11 cellular contexts compared by ENCODE assay signal in the genomic region with DNA sequence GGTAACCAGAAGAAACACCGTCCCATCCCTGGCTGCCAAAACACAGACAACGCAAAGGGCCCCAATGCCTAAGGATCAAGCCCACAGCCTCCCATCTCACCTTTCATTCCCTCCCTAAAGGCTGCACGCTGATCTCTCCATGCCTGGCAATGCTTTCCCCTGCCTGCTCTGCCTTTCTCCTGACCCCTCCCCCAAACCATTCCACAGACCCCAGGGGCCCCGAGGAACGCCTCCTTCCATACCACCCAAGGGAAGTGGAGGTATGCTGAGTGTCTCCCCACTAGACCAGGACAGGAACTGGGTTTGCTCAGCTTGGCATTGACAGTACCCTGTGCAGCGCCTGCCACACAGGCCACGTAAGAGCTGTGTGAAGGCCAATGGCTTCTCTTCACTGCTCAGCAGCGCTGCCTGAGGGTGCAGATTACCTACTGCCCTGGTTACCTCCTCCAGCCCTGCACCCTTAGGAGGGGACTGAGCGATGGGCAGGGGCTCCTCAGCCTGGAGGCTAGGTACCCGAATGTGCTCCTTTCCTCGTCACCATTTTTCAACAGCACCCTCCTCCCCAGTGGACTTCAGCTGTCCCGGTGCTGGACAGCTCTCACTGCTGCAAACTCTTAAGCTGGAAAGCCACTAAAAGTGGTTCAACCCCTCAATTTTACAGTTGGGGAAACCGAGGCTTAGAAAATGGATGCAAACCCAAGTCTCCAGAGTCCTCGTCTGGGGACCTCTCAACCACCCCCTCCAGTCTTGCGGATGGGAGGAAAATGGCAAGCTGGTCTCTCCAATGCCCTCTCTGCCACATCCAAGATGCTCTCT. TPM values are rescaled to one million over a fixed set of nuclear protein-coding genes. Genes with fewer than 3 reads are reported as not detected.
DNase-seq lines count a peak whose midpoint lies in the region; ATAC-seq and TF ChIP-seq lines count a peak whose summit lies in the region.
"Had no signal": no experiment of that assay in that cellular context is flagged by ENCODE, and none has a peak within 500 bp of the region (broad histone marks: within the 10 kb centered on the region; RNA-seq: fewer than 3 reads in every experiment).

No MANE protein-coding gene starts in this region.

- peak in 1 of 5 donors; percentile 14 for DNase-seq in CD8-positive, alpha-beta memory T cell
- DNase-seq in Kasumi-1 (lab: John Stamatoyannopoulos, UW) (peak; percentile 11 to 17), mammary epithelial cell (peak; percentile 14), mesendoderm (peak; percentile 57), NCI-H2029 treated with DMSO at 0.1 percent for 48 hours (lab: John Stamatoyannopoulos, UW) (no peak), colonic mucosa (no peak), OCI-M2 (lab: John Stamatoyannopoulos, UW; ENCODE audit: unreplicated experiment) (no peak)
- DNase-seq: activated naive CD8-positive, alpha-beta T cell treated with anti-CD3 and anti-CD28 coated beads, Interleukin-2, amount 10 ng/mL, durations not matched to agents 7 days and 5 days; GDM1 had no signal

- peaks cover 0 to 4% (median 0%) of the 10 kb centered on the region in 3 donors for H3K36me3 Mint-ChIP-seq in CD8-positive, alpha-beta memory T cell
- H3K36me3 Mint-ChIP-seq: activated naive CD8-positive, alpha-beta T cell treated with anti-CD3 and anti-CD28 coated beads, Interleukin-2, amount 10 ng/mL, durations not matched to agents 7 days and 5 days had no signal

- H3K27ac ChIP-seq in CD8-positive, alpha-beta memory T cell (ENCODE audit: low read depth, low read length): no peak overlapping the region
- H3K27ac ChIP-seq in mammary epithelial cell (ENCODE audit: insufficient read depth, low read depth, low read length): no peak overlapping the region
- no peak overlapping the region for H3K27ac ChIP-seq in mesendoderm (ENCODE audit: low read depth, low read length)
- H3K27ac ChIP-seq in colonic mucosa: no peak overlapping the region

- in situ Hi-C loops in mammary epithelial cell (cut with MboI; ENCODE audit: low sequenced_read_pairs in 2 of 2): no loop called here

- no peak overlapping the region for H4K5ac ChIP-seq in mesendoderm (ENCODE audit: low read length)

- H3K36me3 ChIP-seq in CD8-positive, alpha-beta memory T cell (ENCODE audit: insufficient read depth, low read length): no peaks in the 10 kb centered on the region
- H3K36me3 ChIP-seq in mammary epithelial cell (ENCODE audit: insufficient read depth, low read length): no peaks in the 10 kb centered on the region
- H3K36me3 ChIP-seq in mesendoderm (ENCODE audit: control insufficient read depth, insufficient read depth, low read length): no peaks in the 10 kb centered on the region
- no peaks in the 10 kb centered on the region for H3K36me3 ChIP-seq in colonic mucosa
- H3K36me3 ChIP-seq: thoracic aorta had no signal

- no peaks in the 10 kb centered on the region for H3K9me3 ChIP-seq in CD8-positive, alpha-beta memory T cell (ENCODE audit: low read length)
- no peaks in the 10 kb centered on the region for H3K9me3 ChIP-seq in mammary epithelial cell (replicated peaks; ENCODE audit: insufficient read depth, low read length)
- no peaks in the 10 kb centered on the region for H3K9me3 ChIP-seq in colonic mucosa
- H3K9me3 ChIP-seq: thoracic aorta had no signal

- CTCF ChIA-PET in CD8-positive, alpha-beta memory T cell (lab: Charles Lee): interaction anchor here (3.3 to 4.8 kb wide), 3 partner anchors 24 to 174 kb away, joined by 13 to 128 read pairs (median 69); no protein-coding TSS in a partner anchor
- CTCF ChIA-PET in mammary epithelial cell (lab: Charles Lee; ENCODE audit: low non-redundant PET): no interaction called here

- no peak overlapping the region for H3K4me3 ChIP-seq in CD8-positive, alpha-beta memory T cell (ENCODE audit: low read length)
- no peak overlapping the region for H3K4me3 ChIP-seq in mammary epithelial cell (replicated peaks in 1 of 3; ENCODE audit: insufficient read depth in 1 of 3, low read depth in 2 of 3, low read length in 3 of 3)
- H3K4me3 ChIP-seq in mesendoderm (ENCODE audit: low read length): no peak overlapping the region
- H3K4me3 ChIP-seq in colonic mucosa: no peak overlapping the region
- H3K4me3 ChIP-seq: thoracic aorta had no signal

- H2BK15ac ChIP-seq in mesendoderm (replicated peaks; ENCODE audit: low read depth): no peak overlapping the region

- H3K27me3 Mint-ChIP-seq in CD8-positive, alpha-beta memory T cell: peaks cover 38 to 46% of the 10 kb centered on the region in 2 donors

- no peak overlapping the region for H2BK120ac ChIP-seq in mesendoderm (ENCODE audit: low read depth, low read length)

- no peak overlapping the region for H3K9ac ChIP-seq in mammary epithelial cell (ENCODE audit: insufficient read depth, low read length)
- H3K9ac ChIP-seq in mesendoderm (ENCODE audit: low read length): no peak overlapping the region
- no peak overlapping the region for H3K9ac ChIP-seq in colonic mucosa (ENCODE audit: low read depth in 2 of 2, low read length in 2 of 2)

- no peak overlapping the region for H2AK5ac ChIP-seq in mesendoderm (ENCODE audit: low read length)

- H2BK5ac ChIP-seq in mesendoderm (ENCODE audit: low read length): no peak overlapping the region

- H3K27me3 ChIP-seq in CD8-positive, alpha-beta memory T cell (ENCODE audit: insufficient read depth, low read length, poor library complexity, severe bottlenecking): peaks cover 55% of the 10 kb centered on the region
- H3K27me3 ChIP-seq in mammary epithelial cell (ENCODE audit: insufficient read depth, low read length) (peaks cover 5% of the 10 kb centered on the region), mesendoderm (ENCODE audit: insufficient read depth, low read length, poor library complexity) (peaks cover 32% of the 10 kb centered on the region), colonic mucosa (peaks cover 39% of the 10 kb centered on the region)

- 96% methylated on average over 13 of the region's 15 CpGs for WGBS in mammary epithelial cell (ENCODE audit: low coverage, missing lambda C conversion rate)
- WGBS in mesendoderm (ENCODE audit: extremely low coverage, insufficient coverage, low lambda C conversion rate): no CpG with 5 or more reads among the region's 15 CpGs

- no peak overlapping the region for H4K8ac ChIP-seq in mesendoderm (ENCODE audit: low read depth, low read length)

- peak overlapping the region; percentile 13 to 82 (median 46) for H3K4me3 Mint-ChIP-seq in CD8-positive, alpha-beta memory T cell

- H3K4me2 ChIP-seq in mammary epithelial cell (ENCODE audit: insufficient read depth, low read depth, low read length) (no peak overlapping the region), mesendoderm (ENCODE audit: low read length) (no peak overlapping the region)

- TF ChIP-seq CTCF in mammary epithelial cell (conservative IDR thresholded peaks at IDR 0.05 in 1 of 2, IDR thresholded peaks at IDR 0.05 in 1 of 2; ENCODE audit: extremely low read depth in 1 of 2, insufficient read depth in 1 of 2, low read depth in 1 of 2, low read length in 2 of 2) (no peak), colonic mucosa (IDR thresholded peaks at IDR 0.05) (no peak)

- H3K18ac ChIP-seq in mesendoderm (ENCODE audit: low read length): no peak overlapping the region

- H3K9me3 Mint-ChIP-seq in CD8-positive, alpha-beta memory T cell: no peaks in the 10 kb centered on the region
- H3K9me3 Mint-ChIP-seq: activated naive CD8-positive, alpha-beta T cell treated with anti-CD3 and anti-CD28 coated beads, Interleukin-2, amount 10 ng/mL, durations not matched to agents 7 days and 5 days had no signal

- no peak overlapping the region for H2AFZ ChIP-seq in mammary epithelial cell (ENCODE audit: low read depth, low read length)

- peaks cover 35% of the 10 kb centered on the region for H3K4me1 ChIP-seq in CD8-positive, alpha-beta memory T cell (ENCODE audit: insufficient read depth, low read length)
- H3K4me1 ChIP-seq in mammary epithelial cell (ENCODE audit: insufficient read depth, low read length) (peaks cover 38% of the 10 kb centered on the region), mesendoderm (ENCODE audit: control insufficient read depth, low read depth, low read length) (peaks cover 12% of the 10 kb centered on the region), colonic mucosa (peaks cover 12% of the 10 kb centered on the region)

- H3K4me1 Mint-ChIP-seq in CD8-positive, alpha-beta memory T cell: peaks cover 24 to 48% (median 28%) of the 10 kb centered on the region in 3 donors

- H3K27ac Mint-ChIP-seq in CD8-positive, alpha-beta memory T cell: peak overlapping the region in 2 of 8 donors; percentile 20 to 24
- H3K27ac Mint-ChIP-seq: activated naive CD8-positive, alpha-beta T cell treated with anti-CD3 and anti-CD28 coated beads, Interleukin-2, amount 10 ng/mL, durations not matched to agents 7 days and 5 days had no signal

- H3K4ac ChIP-seq in mesendoderm (ENCODE audit: low read depth, low read length): no peak overlapping the region

- H3K23ac ChIP-seq in mesendoderm (ENCODE audit: low read length): no peak overlapping the region

- H3K79me2 ChIP-seq in mammary epithelial cell (ENCODE audit: insufficient read depth, low read length) (no peaks in the 10 kb centered on the region), mesendoderm (ENCODE audit: control insufficient read depth, insufficient read depth, low read length) (no peaks in the 10 kb centered on the region)

- no peak overlapping the region for H3K56ac ChIP-seq in mesendoderm (ENCODE audit: low read length)

- POLR2A ChIA-PET in CD8-positive, alpha-beta memory T cell (lab: Charles Lee): no interaction called here

- no TSS peak for BruUV-seq in mammary epithelial cell (replicated peaks; lab: Mats Ljungman, UMichigan)

- H4K20me1 ChIP-seq in mammary epithelial cell (ENCODE audit: insufficient read depth, low read length): peaks cover 1% of the 10 kb centered on the region

- intact Hi-C loops in mammary epithelial cell (cut with micrococcal nuclease): no loop called here
- intact Hi-C loops in colonic mucosa (cut with DNase I): no loop called here

- ATAC-seq in GM21786 (IDR thresholded peaks at IDR 0.05; ENCODE audit: unreplicated experiment): no peak

- H3K79me1 ChIP-seq in mesendoderm (ENCODE audit: low read length): no peaks in the 10 kb centered on the region

- dilution Hi-C loops in mammary epithelial cell (cut with HindIII; ENCODE audit: low sequenced_read_pairs): no loop called here

RNA-seq across cellular contexts. Expression of gene SRCIN1, which starts 45.0 kb away (rescaled TPM):
- under 1 TPM; 0.04 to 0.50 TPM for total RNA-seq in CD8-positive, alpha-beta memory T cell
- not detected for polyA plus RNA-seq in CD8-positive, alpha-beta memory T cell
- total RNA-seq in mammary epithelial cell: 1 to 10 TPM in 1 of 2 donors, under 1 TPM in 1; 0.17 to 4.2 TPM
- 0.71 TPM for polyA plus RNA-seq in mammary epithelial cell
- 0.78 TPM for polyA minus RNA-seq in mammary epithelial cell
- polyA plus RNA-seq in mesendoderm (2013, experiment 1 of 2): 1.5 TPM
- 0.97 TPM for polyA plus RNA-seq in mesendoderm (2013, experiment 2 of 2)
- total RNA-seq in colonic mucosa: 1 to 10 TPM; 1.1 to 4.2 TPM
- total RNA-seq: thoracic aorta had no signal

Comparison
In these comparisons a context has a peak if more than half of its experiments do, and no peak if none do; other contexts are left out.
1. DNase-seq: peak in Kasumi-1 (2 of 2), mammary epithelial cell (single experiment) and mesendoderm (single experiment); none in NCI-H2029 treated with DMSO at 0.1 percent for 48 hours (single experiment), colonic mucosa (single experiment) and OCI-M2 (single experiment).